In the genomic region with DNA sequence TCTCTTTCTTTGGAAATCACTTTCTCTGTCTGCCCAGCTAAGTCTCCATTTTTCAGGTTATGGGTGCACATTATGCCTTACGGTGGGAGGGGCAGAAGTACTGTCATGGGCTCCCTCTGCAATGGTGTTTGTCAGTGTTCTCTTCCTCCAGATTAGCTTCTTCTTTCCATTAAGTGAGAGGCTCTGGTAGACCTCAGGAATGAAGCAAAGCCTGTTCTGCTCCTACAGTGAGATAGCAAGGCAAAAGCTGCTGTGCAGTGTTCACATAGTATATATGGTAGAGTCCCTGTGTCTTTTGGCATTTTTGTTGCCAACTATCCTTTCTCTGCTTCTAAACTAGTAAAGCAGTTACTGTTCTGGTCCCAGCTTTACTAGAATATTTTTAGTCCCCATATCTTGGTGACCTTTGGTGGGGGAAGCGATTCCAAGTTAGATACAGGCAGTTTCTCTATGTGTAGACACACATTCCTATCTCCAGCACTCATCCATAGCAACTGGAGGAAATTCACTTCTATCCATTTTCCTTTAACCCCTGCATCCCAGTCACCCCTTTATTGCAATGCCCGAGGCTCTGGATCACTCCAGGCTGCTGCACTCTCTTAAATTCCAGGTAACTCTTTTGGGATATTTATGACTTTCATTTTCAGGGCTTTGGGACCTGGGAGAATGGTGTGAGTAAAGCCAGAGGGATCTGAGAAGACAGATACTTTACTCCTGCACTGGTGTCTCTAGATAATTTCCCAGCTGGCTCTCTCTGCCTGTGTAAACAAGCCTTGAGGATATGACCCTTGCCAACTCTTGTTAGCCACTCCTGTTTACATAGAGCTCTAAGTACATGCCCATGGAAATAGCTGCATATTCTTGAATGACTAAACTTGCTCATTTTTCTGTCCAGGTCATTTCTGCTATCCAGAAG, we compare ENCODE assay signal across 11 cellular contexts. TPM values are rescaled to one million over a fixed set of nuclear protein-coding genes. Genes with fewer than 3 reads are reported as not detected.
DNase-seq lines count a peak whose midpoint lies in the region; ATAC-seq, FAIRE-seq and TF ChIP-seq lines count a peak whose summit lies in the region.
"Had no signal": no experiment of that assay in that cellular context is flagged by ENCODE, and none has a peak within 500 bp of the region (broad histone marks: within the 10 kb centered on the region; RNA-seq: fewer than 3 reads in every experiment).

No MANE protein-coding gene starts in this region.

- ATAC-seq in activated T-cell treated with anti-CD3 and anti-CD28 coated beads, Interleukin-2, amount 50 U/mL, for 72 hours (replicated peaks in 1 of 2): no peak

- in situ Hi-C loops in astrocyte of the spinal cord (cut with HindIII; ENCODE audit: low sequenced_read_pairs): no loop called here

- intact Hi-C loops in adrenal gland (cut with DNase I): no loop called here

- no peaks in the 10 kb centered on the region for H3K27me3 Mint-ChIP-seq in activated T-cell treated with anti-CD3 and anti-CD28 coated beads, Interleukin-2, amount 50 U/mL, for 72 hours (ENCODE audit: low read depth)
- H3K27me3 Mint-ChIP-seq: naive B cell had no signal

- H3K27ac ChIP-seq in keratinocyte (ENCODE audit: control insufficient read depth, insufficient read depth, low read length) (peak overlapping the region; percentile 88), stomach smooth muscle (ENCODE audit: low read length) (peak overlapping the region; percentile 24), adrenal gland (peak overlapping the region in 1 of 5 donors; percentile 24)

- no peaks in the 10 kb centered on the region for H3K9me3 Mint-ChIP-seq in activated T-cell treated with anti-CD3 and anti-CD28 coated beads, Interleukin-2, amount 50 U/mL, for 72 hours
- H3K9me3 Mint-ChIP-seq: naive B cell had no signal

- H2AFZ ChIP-seq in keratinocyte (ENCODE audit: control insufficient read depth, low read length): peak overlapping the region; percentile 29

- no peaks in the 10 kb centered on the region for H3K9me3 ChIP-seq in keratinocyte (ENCODE audit: control insufficient read depth, low read depth, low read length)
- no peaks in the 10 kb centered on the region for H3K9me3 ChIP-seq in stomach smooth muscle (ENCODE audit: control insufficient read depth in 2 of 2, low read length in 2 of 2)
- H3K9me3 ChIP-seq in adrenal gland (replicated peaks in 1 of 3): no peaks in the 10 kb centered on the region

- peak; percentile 83 for FAIRE-seq in keratinocyte (lab: Jason Lieb, UNC)
- FAIRE-seq: colon had no signal

- H3K4me2 ChIP-seq in keratinocyte (ENCODE audit: control insufficient read depth, extremely low read depth, insufficient read depth, low read depth, low read length): peak overlapping the region; percentile 82

- peaks cover 17% of the 10 kb centered on the region for H3K4me1 Mint-ChIP-seq in activated T-cell treated with anti-CD3 and anti-CD28 coated beads, Interleukin-2, amount 50 U/mL, for 72 hours (ENCODE audit: low read depth)

- no peaks in the 10 kb centered on the region for H4K20me1 ChIP-seq in keratinocyte (ENCODE audit: control insufficient read depth, extremely low read depth, insufficient read depth, low read length)

- H3K36me3 ChIP-seq in keratinocyte (ENCODE audit: control insufficient read depth in 2 of 2, extremely low read depth in 1 of 2, insufficient read depth in 2 of 2, low read length in 2 of 2) (no peaks in the 10 kb centered on the region), stomach smooth muscle (ENCODE audit: control insufficient read depth in 2 of 2, insufficient read depth in 2 of 2, low read length in 2 of 2) (no peaks in the 10 kb centered on the region), adrenal gland (replicated peaks in 1 of 2) (no peaks in the 10 kb centered on the region)

- WGBS in adrenal gland, 4 donors: 55 to 77% (median 63%) methylated on average over 3 of the region's 3 CpGs

- DNase-seq in HS-5 (ENCODE audit: low read depth) (peak; percentile 47), astrocyte of the spinal cord (ENCODE audit: low read depth, low spot score) (peak; percentile 89), keratinocyte (ENCODE audit: low read depth, low spot score) (no peak), SW 1271 (lab: John Stamatoyannopoulos, UW) (no peak), adrenal gland (no peak), activated T-cell treated with anti-CD3 and anti-CD28 coated beads for 4 hours (no peak)
- no peak for DNase-seq in activated T-cell treated with anti-CD3 and anti-CD28 coated beads, Interleukin-2, amount 50 U/mL, for 72 hours
- DNase-seq: naive B cell, NCI-H2171 had no signal

- no peaks in the 10 kb centered on the region for H3K79me2 ChIP-seq in keratinocyte (ENCODE audit: control insufficient read depth, insufficient read depth, low read length)

- no peak overlapping the region for H3K4me3 Mint-ChIP-seq in activated T-cell treated with anti-CD3 and anti-CD28 coated beads, Interleukin-2, amount 50 U/mL, for 72 hours

- TF ChIP-seq CTCF in astrocyte of the spinal cord (IDR thresholded peaks at IDR 0.05; ENCODE audit: low read depth, low read length) (no peak), keratinocyte (optimal IDR thresholded peaks at IDR 0.05 in 1 of 3, IDR thresholded peaks at IDR 0.05 in 1 of 3, conservative IDR thresholded peaks at IDR 0.05 in 1 of 3; ENCODE audit: extremely low read depth in 1 of 3, insufficient read depth in 2 of 3, low read length in 3 of 3) (no peak), adrenal gland (IDR thresholded peaks at IDR 0.05) (no peak)

- H3K9me1 ChIP-seq in keratinocyte (ENCODE audit: control insufficient read depth, extremely low read depth, insufficient read depth, low read length): no peaks in the 10 kb centered on the region

- H3K4me1 ChIP-seq in keratinocyte (ENCODE audit: control insufficient read depth, extremely low read depth, insufficient read depth, low read length) (peaks cover 51% of the 10 kb centered on the region), stomach smooth muscle (ENCODE audit: control insufficient read depth, insufficient read depth, low read length) (peaks cover 22% of the 10 kb centered on the region), adrenal gland (replicated peaks in 1 of 2) (peaks cover 15 to 21% of the 10 kb centered on the region in 2 donors)

- dilution Hi-C loops in keratinocyte (cut with MboI; ENCODE audit: extremely low pct_ligation_motif_present, low sequenced_read_pairs): no loop called here

- TF ChIP-seq POLR2A in adrenal gland (IDR thresholded peaks at IDR 0.05): no peak

- H3K9ac ChIP-seq in keratinocyte (ENCODE audit: control insufficient read depth, extremely low read depth, insufficient read depth, low read length) (peak overlapping the region; percentile 50), stomach smooth muscle (ENCODE audit: low read length in 2 of 2) (no peak overlapping the region)

- H3K27me3 ChIP-seq in keratinocyte (ENCODE audit: control insufficient read depth, extremely low read depth, insufficient read depth, low read length): no peaks in the 10 kb centered on the region
- no peaks in the 10 kb centered on the region for H3K27me3 ChIP-seq in stomach smooth muscle (ENCODE audit: control insufficient read depth in 1 of 2, insufficient read depth in 2 of 2, low read length in 2 of 2)
- no peaks in the 10 kb centered on the region for H3K27me3 ChIP-seq in adrenal gland

- no peak overlapping the region for H3K27ac Mint-ChIP-seq in activated T-cell treated with anti-CD3 and anti-CD28 coated beads, Interleukin-2, amount 50 U/mL, for 72 hours

- H3K36me3 Mint-ChIP-seq in activated T-cell treated with anti-CD3 and anti-CD28 coated beads, Interleukin-2, amount 50 U/mL, for 72 hours (ENCODE audit: insufficient read depth in 2 of 2): peaks cover 0 to 2% of the 10 kb centered on the region in 2 donors
- H3K36me3 Mint-ChIP-seq: naive B cell had no signal

- H3K4me3 ChIP-seq in astrocyte of the spinal cord (ENCODE audit: low read depth, low read length) (no peak overlapping the region), keratinocyte (ENCODE audit: control insufficient read depth in 2 of 3, extremely low read depth in 1 of 3, insufficient read depth in 2 of 3, low read depth in 1 of 3, low read length in 3 of 3) (peak overlapping the region; percentile 18 to 61 (median 54)), stomach smooth muscle (ENCODE audit: low read length in 2 of 2) (peak overlapping the region in 1 of 2 donors; percentile 8), adrenal gland (no peak overlapping the region)

RNA-seq across cellular contexts. Expression of gene TRIM34, which starts 3.9 kb away (rescaled TPM):
- polyA plus RNA-seq in keratinocyte (13.7 to 20.5 TPM (median 15.8 TPM) in 3 replicates), adrenal gland (10 to 100 TPM in 1 of 3 donors, 1 to 10 TPM in 2; 5.0 to 11.2 (median 7.6) TPM)
- 9.3 TPM for polyA plus RNA-seq in keratinocyte (2011; ENCODE audit: low read depth)
- polyA plus RNA-seq in keratinocyte (2011; cell fraction: cytosol; rRNA removed): 7.8 and 18.6 TPM in 2 replicates
- polyA plus RNA-seq in keratinocyte (2011; cell fraction: nucleus; rRNA removed): 18.8 and 22.5 TPM in 2 replicates
- polyA plus RNA-seq in keratinocyte (2012; ENCODE audit: low replicate concordance): 3.1 and 7.6 TPM in 2 replicates
- polyA minus RNA-seq in keratinocyte: 2.3 to 14.3 TPM (median 11.6 TPM) in 3 replicates
- polyA minus RNA-seq in keratinocyte (2011; cell fraction: cytosol; rRNA and poly(A)+ RNA removed): 7.1 TPM
- 3.9 and 6.8 TPM in 2 replicates for polyA minus RNA-seq in keratinocyte (2011; cell fraction: nucleus; rRNA and poly(A)+ RNA removed)
- 10 to 100 TPM in 6 of 8 donors, 1 to 10 TPM in 2; 5.9 to 21.3 (median 11.4) TPM for total RNA-seq in adrenal gland
- total RNA-seq in activated T-cell treated with anti-CD3 and anti-CD28 coated beads, Interleukin-2, amount 50 U/mL, for 72 hours: 10 to 100 TPM in 1 of 2 donors, 1 to 10 TPM in 1; 9.0 to 10.7 TPM

RNA-seq across cellular contexts. Expression of gene TRIM6, which starts 24.4 kb away (rescaled TPM):
- polyA plus RNA-seq in keratinocyte (3.9 to 5.2 TPM (median 4.5 TPM) in 3 replicates), adrenal gland (1 to 10 TPM; 2.3 to 6.0 (median 3.6) TPM)
- not detected for polyA plus RNA-seq in keratinocyte (2011; ENCODE audit: low read depth)
- 2.4 and 3.5 TPM in 2 replicates for polyA plus RNA-seq in keratinocyte (2011; cell fraction: cytosol; rRNA removed)
- polyA plus RNA-seq in keratinocyte (2011; cell fraction: nucleus; rRNA removed): 3.9 and 6.1 TPM in 2 replicates
- 0.61 and 3.2 TPM in 2 replicates for polyA plus RNA-seq in keratinocyte (2012; ENCODE audit: low replicate concordance)
- polyA minus RNA-seq in keratinocyte: 1.7 to 3.9 TPM (median 1.9 TPM) in 3 replicates
- 1.3 TPM for polyA minus RNA-seq in keratinocyte (2011; cell fraction: cytosol; rRNA and poly(A)+ RNA removed)
- polyA minus RNA-seq in keratinocyte (2011; cell fraction: nucleus; rRNA and poly(A)+ RNA removed): 1.4 and 3.2 TPM in 2 replicates
- total RNA-seq in adrenal gland: 10 to 100 TPM in 1 of 8 donors, 1 to 10 TPM in 7; 2.9 to 29.3 (median 5.1) TPM
- total RNA-seq in activated T-cell treated with anti-CD3 and anti-CD28 coated beads, Interleukin-2, amount 50 U/mL, for 72 hours: 1 to 10 TPM in 1 of 2 donors, not detected in 1; 1.6 TPM

RNA-seq across cellular contexts. Expression of gene OR52B6, which starts 40.2 kb away (rescaled TPM):
- polyA plus RNA-seq in keratinocyte (not detected in 3 replicates), adrenal gland (not detected)
- polyA plus RNA-seq in keratinocyte (2011; ENCODE audit: low read depth): not detected
- not detected in 2 replicates for polyA plus RNA-seq in keratinocyte (2011; cell fraction: cytosol; rRNA removed)
- not detected in 2 replicates for polyA plus RNA-seq in keratinocyte (2011; cell fraction: nucleus; rRNA removed)
- polyA plus RNA-seq in keratinocyte (2012; ENCODE audit: low replicate concordance): 0.17 TPM in 1 of 2 replicates, not detected in the other
- polyA minus RNA-seq in keratinocyte: not detected in 3 replicates
- polyA minus RNA-seq in keratinocyte (2011; cell fraction: cytosol; rRNA and poly(A)+ RNA removed): not detected
- polyA minus RNA-seq in keratinocyte (2011; cell fraction: nucleus; rRNA and poly(A)+ RNA removed): not detected in 2 replicates
- not detected for total RNA-seq in adrenal gland
- not detected for total RNA-seq in activated T-cell treated with anti-CD3 and anti-CD28 coated beads, Interleukin-2, amount 50 U/mL, for 72 hours

Comparison
In these comparisons a context has a peak if more than half of its experiments do, and no peak if none do; other contexts are left out.
1. DNase-seq: peak in HS-5 (single experiment) and astrocyte of the spinal cord (single experiment); none in keratinocyte (single experiment), SW 1271 (0 of 2), adrenal gland (0 of 7), activated T-cell treated with anti-CD3 and anti-CD28 coated beads for 4 hours (single experiment) and activated T-cell treated with anti-CD3 and anti-CD28 coated beads, Interleukin-2, amount 50 U/mL, for 72 hours (0 of 2).
2. H3K4me3 ChIP-seq: peak in keratinocyte (3 of 3); none in astrocyte of the spinal cord (single experiment) and adrenal gland (0 of 4).